Comparison of ENCODE assay signal across 38 cellular contexts in genomic region chr9:21239917-21240316, GRCh38. TPM values are rescaled to one million over a fixed set of nuclear protein-coding genes. Genes with fewer than 3 reads are reported as not detected.
"Had no signal": no experiment of that assay in that cellular context is flagged by ENCODE, and none has a peak within 500 bp of the region (broad histone marks: within the 10 kb centered on the region; RNA-seq: fewer than 3 reads in every experiment).

TSS of gene IFNA14 (minus strand) at chr9:21240005. CDS start at chr9:21239935, 70 bp downstream.

- H3K36me3 ChIP-seq: brain microvascular endothelial cell, gastrocnemius medialis, left ventricle myocardium inferior, right lobe of liver, stomach, thyroid gland, upper lobe of left lung, WERI-Rb-1 had no signal

- H3K27ac ChIP-seq: brain microvascular endothelial cell, coronary artery, dorsolateral prefrontal cortex, gastrocnemius medialis, hepatocyte, left ventricle myocardium inferior, right lobe of liver, stomach, thyroid gland, upper lobe of left lung, WERI-Rb-1 had no signal

- H3K9me3 ChIP-seq: gastrocnemius medialis, left ventricle myocardium inferior, mucosa of descending colon, right lobe of liver, stomach, thyroid gland, upper lobe of left lung had no signal

- H3K36me3 Mint-ChIP-seq: activated CD4-positive, alpha-beta memory T cell treated with anti-CD3 and anti-CD28 coated beads for 36 hours; natural killer cell treated with Interleukin-12 subunit alpha and Interleukin-12 subunit beta and Interleukin-15 and Interleukin-18, amount 100 ng/mL, for 72 hours; stimulated activated effector memory CD8-positive, alpha-beta T cell treated with anti-CD3 and anti-CD28 coated beads, Interleukin-12 subunit alpha, Interleukin-12 subunit beta, amount 100 ng/mL, for 72 hours had no signal

- H3K79me2 ChIP-seq: hepatocyte had no signal

- DNase-seq: activated CD4-positive, alpha-beta memory T cell treated with anti-CD3 and anti-CD28 coated beads for 36 hours; activated CD4-positive, alpha-beta T cell treated with anti-CD3 and anti-CD28 coated beads for 48 hours; activated CD8-positive, alpha-beta memory T cell treated with anti-CD3 and anti-CD28 coated beads, Interleukin-2, amount 50 U/mL, for 4 hours; activated gamma-delta T cell treated with Interleukin-2 at 50 U/mL for 16 hours; activated naive CD4-positive, alpha-beta T cell treated with anti-CD3 and anti-CD28 coated beads, Interleukin-2, amount 50 U/mL, for 16 hours; activated T-cell treated with anti-CD3 and anti-CD28 coated beads, Interleukin-2, amount 50 U/mL, for 24 hours; amniotic stem cell; brain microvascular endothelial cell; dorsolateral prefrontal cortex; effector memory CD8-positive, alpha-beta T cell; erythroblast; gastrocnemius medialis; glutamatergic neuron; islet precursor cell; left ventricle myocardium inferior; mucosa of descending colon; right lobe of liver; stimulated activated CD4-positive, alpha-beta T cell treated with anti-CD3 and anti-CD28 coated beads, Interleukin-12 subunit alpha, Interleukin-12 subunit beta, amount 100 ng/mL, for 4 hours; stimulated activated CD4-positive, alpha-beta T cell treated with anti-CD3 and anti-CD28 coated beads, Interleukin-4, amount 100 ng/mL, for 24 hours; stomach; T-helper 9 cell; thyroid gland; upper lobe of left lung; WERI-Rb-1 had no signal

- H3K4me1 ChIP-seq: gastrocnemius medialis, left ventricle myocardium inferior, right lobe of liver, stomach, thyroid gland, upper lobe of left lung had no signal

- FAIRE-seq: astrocyte had no signal

- H3K9me3 Mint-ChIP-seq: activated CD4-positive, alpha-beta memory T cell treated with anti-CD3 and anti-CD28 coated beads for 36 hours; activated T-cell treated with anti-CD3 and anti-CD28 coated beads, Interleukin-2, amount 50 U/mL, for 24 hours; effector memory CD8-positive, alpha-beta T cell; natural killer cell treated with Interleukin-12 subunit alpha and Interleukin-12 subunit beta and Interleukin-15 and Interleukin-18, amount 100 ng/mL, for 72 hours; stimulated activated effector memory CD8-positive, alpha-beta T cell treated with anti-CD3 and anti-CD28 coated beads, Interleukin-12 subunit alpha, Interleukin-12 subunit beta, amount 100 ng/mL, for 72 hours had no signal

- H3K4me3 Mint-ChIP-seq: activated CD4-positive, alpha-beta memory T cell treated with anti-CD3 and anti-CD28 coated beads for 36 hours; activated T-cell treated with anti-CD3 and anti-CD28 coated beads, Interleukin-2, amount 50 U/mL, for 24 hours; effector memory CD8-positive, alpha-beta T cell; natural killer cell treated with Interleukin-12 subunit alpha and Interleukin-12 subunit beta and Interleukin-15 and Interleukin-18, amount 100 ng/mL, for 72 hours; stimulated activated effector memory CD8-positive, alpha-beta T cell treated with anti-CD3 and anti-CD28 coated beads, Interleukin-12 subunit alpha, Interleukin-12 subunit beta, amount 100 ng/mL, for 72 hours had no signal

- ATAC-seq: activated CD4-positive, CD25-positive, alpha-beta regulatory T cell treated with anti-CD3 and anti-CD28 coated beads, Interleukin-2, amount 50 U/mL, for 24 hours; effector memory CD8-positive, alpha-beta T cell; gastrocnemius medialis; mucosa of descending colon; natural killer cell treated with Interleukin-12 subunit alpha and Interleukin-12 subunit beta and Interleukin-15 and Interleukin-18, amount 100 ng/mL, for 72 hours; right lobe of liver; stimulated activated effector memory CD8-positive, alpha-beta T cell treated with anti-CD3 and anti-CD28 coated beads, Interleukin-12 subunit alpha, Interleukin-12 subunit beta, amount 100 ng/mL, for 72 hours had no signal

- H3K4me3 ChIP-seq: coronary artery, dorsolateral prefrontal cortex, gastrocnemius medialis, hepatocyte, left ventricle myocardium inferior, lung, mucosa of descending colon, right lobe of liver, stomach, thyroid gland, upper lobe of left lung had no signal

- H3K27ac Mint-ChIP-seq: activated CD4-positive, alpha-beta memory T cell treated with anti-CD3 and anti-CD28 coated beads for 36 hours; activated T-cell treated with anti-CD3 and anti-CD28 coated beads, Interleukin-2, amount 50 U/mL, for 24 hours; effector memory CD8-positive, alpha-beta T cell; natural killer cell treated with Interleukin-12 subunit alpha and Interleukin-12 subunit beta and Interleukin-15 and Interleukin-18, amount 100 ng/mL, for 72 hours; stimulated activated effector memory CD8-positive, alpha-beta T cell treated with anti-CD3 and anti-CD28 coated beads, Interleukin-12 subunit alpha, Interleukin-12 subunit beta, amount 100 ng/mL, for 72 hours had no signal

- H3K27me3 ChIP-seq: brain microvascular endothelial cell, gastrocnemius medialis, right lobe of liver, thyroid gland, upper lobe of left lung had no signal

- H2AFZ ChIP-seq: hepatocyte had no signal

- H3K4me2 ChIP-seq: hepatocyte had no signal

RNA-seq across cellular contexts. Expression of gene IFNA14, which starts in this region (rescaled TPM):
- total RNA-seq: activated CD4-positive, alpha-beta memory T cell treated with anti-CD3 and anti-CD28 coated beads for 36 hours; activated CD8-positive, alpha-beta memory T cell treated with anti-CD3 and anti-CD28 coated beads for 36 hours; astrocyte; cardiac septum; cerebellum; dorsolateral prefrontal cortex; gastrocnemius medialis; hepatocyte; left ventricle myocardium inferior; lung; mesenteric fat pad; mucosa of descending colon; myocyte; natural killer cell treated with Interleukin-12 subunit alpha and Interleukin-12 subunit beta and Interleukin-15 and Interleukin-18, amount 100 ng/mL, for 72 hours; omental fat pad; right lobe of liver; skeletal muscle tissue; stomach; thyroid gland; upper lobe of left lung had no signal
- polyA plus RNA-seq: hepatocyte, lung, stomach had no signal
